In the genomic region with DNA sequence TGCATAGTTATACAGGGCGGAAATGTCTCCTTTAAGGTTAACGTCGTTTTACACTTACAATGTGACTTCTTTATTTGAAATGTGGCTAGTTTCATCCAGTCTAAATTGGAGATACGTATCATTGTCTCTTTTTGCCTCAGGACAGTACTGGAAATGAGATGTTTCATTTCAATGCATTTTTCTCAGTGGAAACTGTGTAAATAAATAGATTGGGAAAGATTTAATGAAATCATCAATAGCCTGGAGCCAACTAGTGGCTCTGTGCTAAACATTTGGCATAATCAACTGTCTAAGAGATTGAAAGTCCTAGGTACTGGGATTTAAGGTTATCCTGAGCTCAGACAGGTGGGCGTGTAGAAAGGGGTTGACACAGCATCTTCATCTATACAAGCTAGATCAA, we compare ENCODE assay signal across 26 cellular contexts.
"Had no signal": no experiment of that assay in that cellular context is flagged by ENCODE, and none has a peak within 500 bp of the region (broad histone marks: within the 10 kb centered on the region; RNA-seq: fewer than 3 reads in every experiment).

No MANE protein-coding gene starts in this region.

- H3K4me2 ChIP-seq: KMS-11 had no signal

- H3K36me3 ChIP-seq: brain microvascular endothelial cell, Peyer's patch had no signal

- H3K9ac ChIP-seq: KMS-11 had no signal

- H3K27ac ChIP-seq: brain microvascular endothelial cell, KMS-11, Peyer's patch, SK-N-MC had no signal

- DNase-seq: activated B cell treated with CpG ODN at 0.5 μM for 24 hours; activated CD4-positive, alpha-beta memory T cell treated with anti-CD3 and anti-CD28 coated beads, Interleukin-2, amount 10 ng/mL, durations not matched to agents 7 days and 5 days; activated CD4-positive, alpha-beta T cell treated with anti-CD3 and anti-CD28 coated beads, Interleukin-2, amount 10 ng/mL, durations not matched to agents 7 days and 5 days; activated gamma-delta T cell; activated naive CD4-positive, alpha-beta T cell treated with anti-CD3 and anti-CD28 coated beads for 36 hours; activated T-cell treated with anti-CD3 and anti-CD28 coated beads for 4 hours; activated T-cell treated with anti-CD3 and anti-CD28 coated beads, Interleukin-2, amount 50 U/mL, for 48 hours; amygdala; brain microvascular endothelial cell; caudate nucleus; MM.1S; NCI-H1105 treated with DMSO at 0.1 percent for 48 hours; NCI-H1436 treated with DMSO at 0.1 percent for 48 hours; NCI-H2171; NCI-H2227 treated with DMSO at 0.1 percent for 48 hours; NCI-H510A treated with DMSO at 0.1 percent for 48 hours; NCI-H82; OCI-M1; Peyer's patch; T-cell; T-helper 2 cell; T1000 had no signal

- H3K27me3 ChIP-seq: brain microvascular endothelial cell, Peyer's patch had no signal

- H3K4me1 ChIP-seq: Peyer's patch had no signal

- H3K27me3 Mint-ChIP-seq: activated B cell treated with CpG ODN at 0.5 μM for 24 hours, T-cell had no signal

- H3K27ac Mint-ChIP-seq: activated B cell treated with CpG ODN at 0.5 μM for 24 hours; activated CD4-positive, alpha-beta memory T cell treated with anti-CD3 and anti-CD28 coated beads, Interleukin-2, amount 10 ng/mL, durations not matched to agents 7 days and 5 days; activated CD4-positive, alpha-beta T cell treated with anti-CD3 and anti-CD28 coated beads, Interleukin-2, amount 10 ng/mL, durations not matched to agents 7 days and 5 days; activated naive CD4-positive, alpha-beta T cell treated with anti-CD3 and anti-CD28 coated beads for 36 hours; activated naive CD8-positive, alpha-beta T cell; activated T-helper 17 cell treated with anti-CD3 and anti-CD28 coated beads, Interleukin-2, amount 50 U/mL, for 72 hours; T-cell had no signal

- H3K9me3 ChIP-seq: Peyer's patch had no signal

- H3K4me1 Mint-ChIP-seq: activated B cell treated with CpG ODN at 0.5 μM for 24 hours; activated CD4-positive, alpha-beta memory T cell treated with anti-CD3 and anti-CD28 coated beads, Interleukin-2, amount 10 ng/mL, durations not matched to agents 7 days and 5 days; activated CD4-positive, alpha-beta T cell treated with anti-CD3 and anti-CD28 coated beads, Interleukin-2, amount 10 ng/mL, durations not matched to agents 7 days and 5 days; activated T-helper 17 cell treated with anti-CD3 and anti-CD28 coated beads, Interleukin-2, amount 50 U/mL, for 72 hours; T-cell had no signal

- H3K4me3 Mint-ChIP-seq: activated B cell treated with CpG ODN at 0.5 μM for 24 hours; activated CD4-positive, alpha-beta memory T cell treated with anti-CD3 and anti-CD28 coated beads, Interleukin-2, amount 10 ng/mL, durations not matched to agents 7 days and 5 days; activated CD4-positive, alpha-beta T cell treated with anti-CD3 and anti-CD28 coated beads, Interleukin-2, amount 10 ng/mL, durations not matched to agents 7 days and 5 days; activated naive CD4-positive, alpha-beta T cell treated with anti-CD3 and anti-CD28 coated beads for 36 hours; activated naive CD8-positive, alpha-beta T cell; activated T-helper 17 cell treated with anti-CD3 and anti-CD28 coated beads, Interleukin-2, amount 50 U/mL, for 72 hours; T-cell had no signal

- H3K36me3 Mint-ChIP-seq: activated naive CD8-positive, alpha-beta T cell; T-cell had no signal

- H3K9me3 Mint-ChIP-seq: activated B cell treated with CpG ODN at 0.5 μM for 24 hours; activated CD4-positive, alpha-beta memory T cell treated with anti-CD3 and anti-CD28 coated beads, Interleukin-2, amount 10 ng/mL, durations not matched to agents 7 days and 5 days; activated CD4-positive, alpha-beta T cell treated with anti-CD3 and anti-CD28 coated beads, Interleukin-2, amount 10 ng/mL, durations not matched to agents 7 days and 5 days; activated naive CD4-positive, alpha-beta T cell treated with anti-CD3 and anti-CD28 coated beads for 36 hours; activated T-helper 17 cell treated with anti-CD3 and anti-CD28 coated beads, Interleukin-2, amount 50 U/mL, for 72 hours; T-cell had no signal

- ATAC-seq: activated T-helper 17 cell treated with anti-CD3 and anti-CD28 coated beads, Interleukin-2, amount 50 U/mL, for 72 hours; T-cell had no signal

- H3K4me3 ChIP-seq: Peyer's patch, SK-N-MC had no signal
